18 cellular contexts compared by ENCODE assay signal in genomic region chr13:20769091-20769490, GRCh38.
"Had no signal": no experiment of that assay in that cellular context is flagged by ENCODE, and none has a peak within 500 bp of the region (broad histone marks: within the 10 kb centered on the region; RNA-seq: fewer than 3 reads in every experiment).

No MANE protein-coding gene starts in this region.

- ATAC-seq: activated CD4-positive, CD25-positive, alpha-beta regulatory T cell treated with anti-CD3 and anti-CD28 coated beads, Interleukin-2, amount 50 U/mL, for 24 hours; activated T-helper 17 cell treated with anti-CD3 and anti-CD28 coated beads, Interleukin-2, amount 50 U/mL, for 72 hours; body of pancreas; stimulated activated naive CD8-positive, alpha-beta T cell treated with anti-CD3 and anti-CD28 coated beads, Interleukin-15, Interleukin-2, amounts not matched to agents 100 U/mL and 50 U/mL, for 24 hours had no signal

- H3K9me3 ChIP-seq: body of pancreas had no signal

- H3K4me3 ChIP-seq: body of pancreas, dorsolateral prefrontal cortex, left ventricle myocardium inferior, tibial artery had no signal

- DNase-seq: activated CD4-positive, alpha-beta T cell treated with anti-CD3 and anti-CD28 coated beads, Interleukin-2, amount 50 U/mL, for 1 hour; activated naive CD4-positive, alpha-beta T cell; body of pancreas; dorsolateral prefrontal cortex; erythroblast; head of caudate nucleus; left ventricle myocardium inferior; occipital lobe; posterior cingulate gyrus; stimulated activated CD4-positive, alpha-beta T cell treated with anti-CD3 and anti-CD28 coated beads, Interleukin-2, amount 100 ng/mL, for 24 hours; stimulated activated naive CD8-positive, alpha-beta T cell treated with anti-CD3 and anti-CD28 coated beads, Interleukin-15, Interleukin-2, amounts not matched to agents 100 U/mL and 50 U/mL, for 24 hours; substantia nigra; T-helper 1 cell; T1000; tibial artery had no signal

- FAIRE-seq: frontal cortex had no signal

- H3K27ac ChIP-seq: body of pancreas, dorsolateral prefrontal cortex, left ventricle myocardium inferior, tibial artery had no signal

- H3K27me3 ChIP-seq: body of pancreas, dorsolateral prefrontal cortex, tibial artery had no signal

- H3K27me3 Mint-ChIP-seq: activated T-helper 17 cell treated with anti-CD3 and anti-CD28 coated beads, Interleukin-2, amount 50 U/mL, for 72 hours had no signal

- H3K4me3 Mint-ChIP-seq: activated T-helper 17 cell treated with anti-CD3 and anti-CD28 coated beads, Interleukin-2, amount 50 U/mL, for 72 hours had no signal
